Comparison of ENCODE assay signal across 8 cellular contexts in genomic region chr14:73491256-73491976, GRCh38. TPM values are rescaled to one million over a fixed set of nuclear protein-coding genes. Genes with fewer than 3 reads are reported as not detected.
DNase-seq lines count a peak whose midpoint lies in the region; ATAC-seq and TF ChIP-seq lines count a peak whose summit lies in the region.

No MANE protein-coding gene starts in this region.

- peak; percentile 67 for DNase-seq in A673 (ENCODE audit: low spot score)
- peak; percentile 30 to 73 for DNase-seq in NCI-H526 (lab: John Stamatoyannopoulos, UW)
- DNase-seq in activated CD8-positive, alpha-beta memory T cell treated with anti-CD3 and anti-CD28 coated beads for 48 hours (ENCODE audit: low read depth in 2 of 3, low spot score in 2 of 3) = peak; percentile 35 to 49 (median 40)
- DNase-seq in myocyte (ENCODE audit: low read depth) = peak; percentile 53
- DNase-seq in stimulated activated effector memory CD8-positive, alpha-beta T cell treated with anti-CD3 and anti-CD28 coated beads, Interleukin-12 subunit alpha, Interleukin-12 subunit beta, amount 100 ng/mL, for 72 hours (ENCODE audit: low spot score in 2 of 2) = peak; percentile 59 to 85

- no peaks in the 10 kb centered on the region for H3K9me3 ChIP-seq in A673 (ENCODE audit: low read depth, low read length, poor library complexity, severe bottlenecking)
- H3K9me3 ChIP-seq in endocrine pancreas (ENCODE audit: control insufficient read depth, low read length) = no peaks in the 10 kb centered on the region

- TF ChIP-seq CTCF in A673 (conservative IDR thresholded peaks at IDR 0.05; ENCODE audit: low read depth, low read length) = no peak

- BruUV-seq in A673 (replicated peaks; lab: Mats Ljungman, UMichigan) = no TSS peak

- H3K4me1 ChIP-seq in A673 (ENCODE audit: insufficient read depth, low read length, poor library complexity, severe bottlenecking) = peaks cover 13% of the 10 kb centered on the region
- no peaks in the 10 kb centered on the region for H3K4me1 ChIP-seq in endocrine pancreas (ENCODE audit: control insufficient read depth, insufficient read depth, low read length)

- intact Hi-C loops in A673 (cut with micrococcal nuclease; ENCODE audit: unreplicated experiment) = loop anchor here (5.0 kb wide), 1 partner anchor 141 kb away; no protein-coding TSS in a partner anchor

- CTCF ChIA-PET in A673 (lab: Charles Lee) = interaction anchor here (0.6 to 1.3 kb wide), 2 partner anchors 17 to 555 kb away, joined by 4 to 7 read pairs; no protein-coding TSS in a partner anchor

- H3K9me3 Mint-ChIP-seq in stimulated activated effector memory CD8-positive, alpha-beta T cell treated with anti-CD3 and anti-CD28 coated beads, Interleukin-12 subunit alpha, Interleukin-12 subunit beta, amount 100 ng/mL, for 72 hours = no peaks in the 10 kb centered on the region

- peaks cover 48% of the 10 kb centered on the region for H3K36me3 Mint-ChIP-seq in stimulated activated effector memory CD8-positive, alpha-beta T cell treated with anti-CD3 and anti-CD28 coated beads, Interleukin-12 subunit alpha, Interleukin-12 subunit beta, amount 100 ng/mL, for 72 hours

- H3K4me1 Mint-ChIP-seq in stimulated activated effector memory CD8-positive, alpha-beta T cell treated with anti-CD3 and anti-CD28 coated beads, Interleukin-12 subunit alpha, Interleukin-12 subunit beta, amount 100 ng/mL, for 72 hours = peaks cover 42% of the 10 kb centered on the region

- peak overlapping the region; percentile 81 for H3K4me3 Mint-ChIP-seq in stimulated activated effector memory CD8-positive, alpha-beta T cell treated with anti-CD3 and anti-CD28 coated beads, Interleukin-12 subunit alpha, Interleukin-12 subunit beta, amount 100 ng/mL, for 72 hours

- H3K27ac Mint-ChIP-seq in stimulated activated effector memory CD8-positive, alpha-beta T cell treated with anti-CD3 and anti-CD28 coated beads, Interleukin-12 subunit alpha, Interleukin-12 subunit beta, amount 100 ng/mL, for 72 hours = peak overlapping the region; percentile 69

- peak overlapping the region; percentile 87 for H3K4me3 ChIP-seq in A673 (ENCODE audit: low read depth, low read length, poor library complexity, severe bottlenecking)
- H3K4me3 ChIP-seq in endocrine pancreas (ENCODE audit: control insufficient read depth, insufficient read depth, low read length) = peak overlapping the region; percentile 41

- no peaks in the 10 kb centered on the region for H3K27me3 ChIP-seq in A673 (replicated peaks; ENCODE audit: insufficient read depth, low read depth, low read length, poor library complexity)
- no peaks in the 10 kb centered on the region for H3K27me3 ChIP-seq in endocrine pancreas (ENCODE audit: control insufficient read depth, insufficient read depth, low read length)

- ATAC-seq in GM18868 (IDR thresholded peaks at IDR 0.05; ENCODE audit: unreplicated experiment) (peak; percentile 68), HG03103 (IDR thresholded peaks at IDR 0.05; ENCODE audit: low read depth, unreplicated experiment) (peak; percentile 45)
- peak; percentile 89 for ATAC-seq in stimulated activated effector memory CD8-positive, alpha-beta T cell treated with anti-CD3 and anti-CD28 coated beads, Interleukin-12 subunit alpha, Interleukin-12 subunit beta, amount 100 ng/mL, for 72 hours

- H3K36me3 ChIP-seq in A673 (ENCODE audit: insufficient read depth, low read length, poor library complexity, severe bottlenecking) = peaks cover 19% of the 10 kb centered on the region
- no peaks in the 10 kb centered on the region for H3K36me3 ChIP-seq in endocrine pancreas (ENCODE audit: control insufficient read depth, insufficient read depth, low read length)

- peak overlapping the region; percentile 90 for H3K9ac ChIP-seq in endocrine pancreas (ENCODE audit: control insufficient read depth, insufficient read depth, low read length)

- POLR2A ChIA-PET in A673 (lab: Charles Lee; ENCODE audit: low non-redundant PET) = interaction anchor here (0.6 kb wide), 1 partner anchor 1881 kb away, joined by 3 read pairs; no protein-coding TSS in a partner anchor

- H3K27ac ChIP-seq in A673 (ENCODE audit: low read depth, low read length, poor library complexity, severe bottlenecking) = peak overlapping the region; percentile 89

RNA-seq across cellular contexts. Expression of gene RIOX1, which starts 0.7 kb away (rescaled TPM):
- total RNA-seq in A673 (2021) (27.8 and 29.3 TPM in 2 replicates), myocyte (12.1 and 17.1 TPM in 2 replicates)
- 9.2 TPM for polyA plus RNA-seq in myocyte (2012)

RNA-seq across cellular contexts. Expression of gene NUMB, which starts 33.1 kb away (rescaled TPM):
- total RNA-seq in A673 (2021) (46.3 and 59.8 TPM in 2 replicates), myocyte (13.5 and 17.2 TPM in 2 replicates)
- polyA plus RNA-seq in myocyte (2012) = 32.4 TPM

RNA-seq across cellular contexts. Expression of gene ACOT1, which starts 45.5 kb away (rescaled TPM):
- total RNA-seq in A673 (2021) (8.6 and 10.6 TPM in 2 replicates), myocyte (27.9 and 38.1 TPM in 2 replicates)
- 13.4 TPM for polyA plus RNA-seq in myocyte (2012)

Comparison
In these comparisons a context has a peak if more than half of its experiments do, and no peak if none do; other contexts are left out.
1. Peak in every context shown above with its lines: DNase-seq, ATAC-seq, H3K4me3 ChIP-seq and H3K27ac ChIP-seq.